ENCODE assay signal across 8 cellular contexts in genomic region chr2:201406077-201406662, GRCh38. TPM values are rescaled to one million over a fixed set of nuclear protein-coding genes. Genes with fewer than 3 reads are reported as not detected.
DNase-seq lines count a peak whose midpoint lies in the region; ATAC-seq, FAIRE-seq and TF ChIP-seq lines count a peak whose summit lies in the region.

No MANE protein-coding gene starts in this region.

- no peak overlapping the region for H3K4me2 ChIP-seq in endothelial cell of umbilical vein (ENCODE audit: insufficient read depth, low read length)

- no peak overlapping the region for H2AFZ ChIP-seq in endothelial cell of umbilical vein (ENCODE audit: low read depth, low read length)

- TF ChIP-seq CTCF in endothelial cell of umbilical vein (IDR thresholded peaks at IDR 0.05; ENCODE audit: extremely low read depth in 1 of 2, insufficient read depth in 1 of 2, low read depth in 1 of 2, low read length in 2 of 2) (no peak), GM10248 (IDR thresholded peaks at IDR 0.05; ENCODE audit: control extremely low read depth, extremely low read depth, low read depth, missing control alignments) (no peak)

- POLR2A ChIA-PET in endothelial cell of umbilical vein (lab: Charles Lee) (no interaction called here), GM10248 (lab: Yijun Ruan, JAX) (no interaction called here)

- H3K9ac ChIP-seq in endothelial cell of umbilical vein (replicated peaks; ENCODE audit: extremely low read depth, insufficient read depth, low read length), result no peak overlapping the region

- intact Hi-C loops in endothelial cell of umbilical vein (cut with micrococcal nuclease), result no loop called here

- H3K79me2 ChIP-seq in endothelial cell of umbilical vein (ENCODE audit: control insufficient read depth, insufficient read depth, low read length), result peaks cover 2% of the 10 kb centered on the region

- H3K9me1 ChIP-seq in endothelial cell of umbilical vein (replicated peaks; ENCODE audit: control insufficient read depth, extremely low read depth, insufficient read depth, low read length), result no peaks in the 10 kb centered on the region

- peaks cover 8% of the 10 kb centered on the region for H3K4me1 ChIP-seq in endothelial cell of umbilical vein (ENCODE audit: control insufficient read depth, extremely low read depth, insufficient read depth, low read length)

- dilution Hi-C loops in endothelial cell of umbilical vein (cut with MboI; ENCODE audit: extremely low pct_ligation_motif_present, low sequenced_read_pairs), result no loop called here

- peaks cover 0 to 4% of the 10 kb centered on the region in 2 experiments for H3K36me3 ChIP-seq in endothelial cell of umbilical vein (ENCODE audit: control insufficient read depth in 2 of 2, extremely low read depth in 1 of 2, insufficient read depth in 2 of 2, low read length in 2 of 2)

- FAIRE-seq in endothelial cell of umbilical vein (lab: Jason Lieb, UNC), result no peak

- no peak overlapping the region for H3K4me3 ChIP-seq in endothelial cell of umbilical vein (replicated peaks in 1 of 3; ENCODE audit: insufficient read depth in 1 of 3, low read depth in 1 of 3, low read length in 3 of 3)

- H3K9me3 ChIP-seq in endothelial cell of umbilical vein (replicated peaks; ENCODE audit: control insufficient read depth, insufficient read depth, low read length), result no peaks in the 10 kb centered on the region

- no peak for TF ChIP-seq POLR2A in endothelial cell of umbilical vein (IDR thresholded peaks at IDR 0.05; ENCODE audit: low read depth, low read length)

- H3K27ac ChIP-seq in endothelial cell of umbilical vein (ENCODE audit: insufficient read depth, low read depth, low read length), result no peak overlapping the region

- CTCF ChIA-PET in endothelial cell of umbilical vein (lab: Charles Lee) (interaction anchor here (1.0 to 1.2 kb wide), 3 partner anchors 16 to 45 kb away, joined by 3 to 4 read pairs (median 3); partner anchors contain the start of genes STRADB and TRAK2), GM10248 (lab: Yijun Ruan, JAX) (no interaction called here)

- no TSS peak for BruUV-seq in endothelial cell of umbilical vein (replicated peaks; lab: Mats Ljungman, UMichigan)

- peak; percentile 79 for DNase-seq in EL
- DNase-seq in NCI-H446 (lab: John Stamatoyannopoulos, UW), result peak; percentile 62 to 64
- DNase-seq in endothelial cell of umbilical vein (ENCODE audit: low read depth, low spot score), result peak; percentile 63
- DNase-seq in pons (ENCODE audit: low spot score), result peak; percentile 59
- DNase-seq in GM10248 (ENCODE audit: extremely low spot score), result no peak
- DNase-seq in SIG-M5 (lab: John Stamatoyannopoulos, UW), result no peak
- DNase-seq in NCI-H1436 treated with DMSO at 0.1 percent for 48 hours (lab: John Stamatoyannopoulos, UW), result no peak

- no peak for ATAC-seq in HG03354 (IDR thresholded peaks at IDR 0.05; ENCODE audit: poor library complexity, severe bottlenecking, unreplicated experiment)

- no peaks in the 10 kb centered on the region for H3K27me3 ChIP-seq in endothelial cell of umbilical vein (ENCODE audit: control insufficient read depth in 2 of 2, insufficient read depth in 2 of 2, low read length in 2 of 2)

- H4K20me1 ChIP-seq in endothelial cell of umbilical vein (replicated peaks; ENCODE audit: control insufficient read depth, extremely low read depth, insufficient read depth, low read length), result no peaks in the 10 kb centered on the region

TF ChIP-seq in endothelial cell of umbilical vein, 7 proteins besides CTCF, POLR2A, EP300 and RAD21:
- TF ChIP-seq GATA2 (IDR thresholded peaks at IDR 0.05; ENCODE audit: insufficient read depth, insufficient read length, low read depth, low read length) (no peak), JUN (IDR thresholded peaks at IDR 0.05; ENCODE audit: borderline replicate concordance, insufficient read depth, insufficient read length, low read depth) (no peak), POLR2AphosphoS5 (IDR thresholded peaks at IDR 0.05; ENCODE audit: insufficient read depth, low read depth, low read length) (no peak), FOS (IDR thresholded peaks at IDR 0.05; ENCODE audit: borderline replicate concordance, insufficient read depth, low read length) (no peak), MYC (IDR thresholded peaks at IDR 0.05; ENCODE audit: low read depth, low read length) (no peak), EZH2 (IDR thresholded peaks at IDR 0.05; ENCODE audit: borderline replicate concordance, low read depth, low read length, severe bottlenecking) (no peak)
- TF ChIP-seq, protein P1, sequence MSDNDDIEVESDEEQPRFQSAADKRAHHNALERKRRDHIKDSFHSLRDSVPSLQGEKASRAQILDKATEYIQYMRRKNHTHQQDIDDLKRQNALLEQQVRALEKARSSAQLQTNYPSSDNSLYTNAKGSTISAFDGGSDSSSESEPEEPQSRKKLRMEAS (IDR thresholded peaks at IDR 0.05; ENCODE audit: insufficient read depth, insufficient read length), result no peak
TF ChIP-seq in endothelial cell of umbilical vein: peak in this region for 0.

RNA-seq across cellular contexts. Expression of gene TRAK2, which starts 45.1 kb away (rescaled TPM):
- 35.7 and 38.5 TPM in 2 replicates for total RNA-seq in endothelial cell of umbilical vein
- 9.1 and 9.7 TPM in 2 replicates for polyA plus RNA-seq in endothelial cell of umbilical vein
- 10.7 and 11.1 TPM in 2 replicates for polyA plus RNA-seq in endothelial cell of umbilical vein (2011; cell fraction: cytosol; rRNA removed)
- 14.3 and 15.1 TPM in 2 replicates for polyA plus RNA-seq in endothelial cell of umbilical vein (2011; cell fraction: nucleus; rRNA removed)
- 15.9 and 23.1 TPM in 2 replicates for polyA plus RNA-seq in endothelial cell of umbilical vein (2012)
- 35.1 and 36.8 TPM in 2 replicates for polyA minus RNA-seq in endothelial cell of umbilical vein
- polyA minus RNA-seq in endothelial cell of umbilical vein (2011; cell fraction: cytosol; rRNA and poly(A)+ RNA removed), result 10.1 TPM
- 24.1 and 27.3 TPM in 2 replicates for polyA minus RNA-seq in endothelial cell of umbilical vein (2011; cell fraction: nucleus; rRNA and poly(A)+ RNA removed)

RNA-seq across cellular contexts. Expression of gene STRADB, which starts 45.4 kb away (rescaled TPM):
- 16.6 and 16.8 TPM in 2 replicates for total RNA-seq in endothelial cell of umbilical vein
- 5.3 and 6.9 TPM in 2 replicates for polyA plus RNA-seq in endothelial cell of umbilical vein
- 6.9 and 7.2 TPM in 2 replicates for polyA plus RNA-seq in endothelial cell of umbilical vein (2011; cell fraction: cytosol; rRNA removed)
- polyA plus RNA-seq in endothelial cell of umbilical vein (2011; cell fraction: nucleus; rRNA removed), result 10.5 and 11.7 TPM in 2 replicates
- 12.9 and 15.6 TPM in 2 replicates for polyA plus RNA-seq in endothelial cell of umbilical vein (2012)
- polyA minus RNA-seq in endothelial cell of umbilical vein, result 11.3 and 17.7 TPM in 2 replicates
- polyA minus RNA-seq in endothelial cell of umbilical vein (2011; cell fraction: cytosol; rRNA and poly(A)+ RNA removed), result 8.4 TPM
- 4.3 and 8.0 TPM in 2 replicates for polyA minus RNA-seq in endothelial cell of umbilical vein (2011; cell fraction: nucleus; rRNA and poly(A)+ RNA removed)

RNA-seq across cellular contexts. Expression of gene FLACC1, which starts 49.0 kb away (rescaled TPM):
- 1.4 TPM in 2 replicates for total RNA-seq in endothelial cell of umbilical vein
- polyA plus RNA-seq in endothelial cell of umbilical vein, result 0.11 and 0.14 TPM in 2 replicates
- 0.15 and 0.21 TPM in 2 replicates for polyA plus RNA-seq in endothelial cell of umbilical vein (2011; cell fraction: cytosol; rRNA removed)
- polyA plus RNA-seq in endothelial cell of umbilical vein (2011; cell fraction: nucleus; rRNA removed), result 1.7 and 1.9 TPM in 2 replicates
- 0.30 and 1.0 TPM in 2 replicates for polyA plus RNA-seq in endothelial cell of umbilical vein (2012)
- polyA minus RNA-seq in endothelial cell of umbilical vein, result 0.19 TPM in 1 of 2 replicates, not detected in the other
- not detected for polyA minus RNA-seq in endothelial cell of umbilical vein (2011; cell fraction: cytosol; rRNA and poly(A)+ RNA removed)
- polyA minus RNA-seq in endothelial cell of umbilical vein (2011; cell fraction: nucleus; rRNA and poly(A)+ RNA removed), result 1.4 and 1.5 TPM in 2 replicates

Comparison
In these comparisons a context has a peak if more than half of its experiments do, and no peak if none do; other contexts are left out.
1. DNase-seq: peak in EL (single experiment), NCI-H446 (2 of 2), endothelial cell of umbilical vein (single experiment) and pons (single experiment); none in GM10248 (single experiment), SIG-M5 (single experiment) and NCI-H1436 treated with DMSO at 0.1 percent for 48 hours (single experiment).